ENCODE assay signal across 8 cellular contexts in the genomic region with DNA sequence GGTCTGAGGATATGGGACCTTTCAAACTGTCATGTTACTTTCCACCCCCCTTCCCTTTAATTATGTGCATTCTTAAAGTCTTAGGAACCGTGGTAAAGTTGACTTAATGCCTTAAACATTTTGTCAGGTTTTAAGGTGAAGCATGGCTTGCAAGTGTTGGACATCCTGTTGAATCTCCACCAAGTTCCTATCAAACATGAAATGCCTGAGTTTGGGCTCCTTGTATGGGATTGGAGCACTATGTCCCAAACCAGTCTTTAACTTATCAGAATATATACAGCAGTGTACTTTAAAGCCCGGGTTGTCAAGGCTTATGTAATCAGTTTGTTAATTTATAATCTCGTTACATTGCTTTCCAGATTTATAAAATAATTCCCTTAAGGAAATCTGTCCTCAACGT. TPM values are rescaled to one million over a fixed set of nuclear protein-coding genes. Genes with fewer than 3 reads are reported as not detected.
DNase-seq lines count a peak whose midpoint lies in the region; ATAC-seq and TF ChIP-seq lines count a peak whose summit lies in the region.

No MANE protein-coding gene starts in this region.

- TF ChIP-seq CTCF in left lung (IDR thresholded peaks at IDR 0.05) (no peak), tibial nerve (IDR thresholded peaks at IDR 0.05) (no peak)

- peak overlapping the region; percentile 91 for H3K9ac ChIP-seq in adipocyte (ENCODE audit: low read length)

- peaks cover 13% of the 10 kb centered on the region for H3K36me3 Mint-ChIP-seq in activated T-cell treated with anti-CD3 and anti-CD28 coated beads, Interleukin-2, amount 50 U/mL, for 4 hours (ENCODE audit: insufficient read depth)

- no peaks in the 10 kb centered on the region for H3K27me3 ChIP-seq in adipocyte (replicated peaks; ENCODE audit: control insufficient read depth, insufficient read depth, low read length)
- H3K27me3 ChIP-seq in left lung, result no peaks in the 10 kb centered on the region
- no peaks in the 10 kb centered on the region for H3K27me3 ChIP-seq in tibial nerve

- H3K27ac ChIP-seq in left lung (peak overlapping the region; percentile 79 to 93), tibial nerve (peak overlapping the region; percentile 66 to 94 (median 88))

- 13% methylated on average over 4 of the region's 4 CpGs for WGBS in tibial nerve, 2 donors

- H3K4me1 Mint-ChIP-seq in activated T-cell treated with anti-CD3 and anti-CD28 coated beads, Interleukin-2, amount 50 U/mL, for 4 hours (ENCODE audit: low read depth), result peaks cover 53% of the 10 kb centered on the region

- no peaks in the 10 kb centered on the region for H3K27me3 Mint-ChIP-seq in activated T-cell treated with anti-CD3 and anti-CD28 coated beads, Interleukin-2, amount 50 U/mL, for 4 hours (ENCODE audit: low read depth)

- H3K9me3 Mint-ChIP-seq in activated T-cell treated with anti-CD3 and anti-CD28 coated beads, Interleukin-2, amount 50 U/mL, for 4 hours, result no peaks in the 10 kb centered on the region

- peaks cover 8% of the 10 kb centered on the region for H3K36me3 ChIP-seq in adipocyte (ENCODE audit: control insufficient read depth, insufficient read depth, low read length, severe bottlenecking)
- H3K36me3 ChIP-seq in left lung, result no peaks in the 10 kb centered on the region
- H3K36me3 ChIP-seq in tibial nerve, result no peaks in the 10 kb centered on the region

- no peak for TF ChIP-seq POLR2A in tibial nerve (IDR thresholded peaks at IDR 0.05)

- H3K4me1 ChIP-seq in adipocyte (ENCODE audit: control insufficient read depth, insufficient read depth, low read length), result peaks cover 44% of the 10 kb centered on the region
- H3K4me1 ChIP-seq in left lung, result peaks cover 18 to 64% of the 10 kb centered on the region in 2 donors
- peaks cover 0 to 60% (median 34%) of the 10 kb centered on the region in 4 donors for H3K4me1 ChIP-seq in tibial nerve

- H3K4me3 Mint-ChIP-seq in activated T-cell treated with anti-CD3 and anti-CD28 coated beads, Interleukin-2, amount 50 U/mL, for 4 hours, result peak overlapping the region; percentile 96

- H3K4me3 ChIP-seq in adipocyte (ENCODE audit: low read length) (peak overlapping the region; percentile 96), left lung (peak overlapping the region; percentile 43 to 63), tibial nerve (peak overlapping the region; percentile 43 to 73 (median 50))

- no peak for DNase-seq in activated T-cell treated with anti-CD3 and anti-CD28 coated beads, Interleukin-2, amount 50 U/mL, for 4 hours
- no peak for DNase-seq in activated T-cell treated with anti-CD3 and anti-CD28 coated beads, Interleukin-2, amount 50 U/mL, for 1 hour
- DNase-seq in adipocyte (ENCODE audit: low read depth) (peak; percentile 32), left lung (no peak), tibial nerve (ENCODE audit: low spot score in 2 of 2) (no peak), COLO668 (lab: John Stamatoyannopoulos, UW; ENCODE audit: unreplicated experiment) (no peak), NK-92 (lab: John Stamatoyannopoulos, UW; ENCODE audit: unreplicated experiment) (no peak)
- no peak for DNase-seq in activated effector memory CD4-positive, alpha-beta T cell treated with anti-CD3 and anti-CD28 coated beads, Interleukin-2, amount 50 U/mL, for 16 hours

- H3K9me3 ChIP-seq in adipocyte (ENCODE audit: control insufficient read depth, low read length) (no peaks in the 10 kb centered on the region), left lung (no peaks in the 10 kb centered on the region), tibial nerve (no peaks in the 10 kb centered on the region)

- no peak for TF ChIP-seq EP300 in tibial nerve (IDR thresholded peaks at IDR 0.05)

- no peak for ATAC-seq in activated T-cell treated with anti-CD3 and anti-CD28 coated beads, Interleukin-2, amount 50 U/mL, for 4 hours
- no peak for ATAC-seq in left lung

- intact Hi-C loops in left lung (cut with DNase I), result no loop called here

RNA-seq across cellular contexts. Expression of a gene that starts 1.2 kb away (rescaled TPM):
- 10 to 100 TPM; 19.6 to 21.3 (median 19.6) TPM for total RNA-seq in activated T-cell treated with anti-CD3 and anti-CD28 coated beads, Interleukin-2, amount 50 U/mL, for 4 hours
- total RNA-seq in left lung, result 10 to 100 TPM; 29.5 to 45.9 TPM
- total RNA-seq in tibial nerve, result 10 to 100 TPM; 59.6 to 83.1 (median 73.7) TPM
